ENCODE assay signal across 8 cellular contexts in the genomic region with DNA sequence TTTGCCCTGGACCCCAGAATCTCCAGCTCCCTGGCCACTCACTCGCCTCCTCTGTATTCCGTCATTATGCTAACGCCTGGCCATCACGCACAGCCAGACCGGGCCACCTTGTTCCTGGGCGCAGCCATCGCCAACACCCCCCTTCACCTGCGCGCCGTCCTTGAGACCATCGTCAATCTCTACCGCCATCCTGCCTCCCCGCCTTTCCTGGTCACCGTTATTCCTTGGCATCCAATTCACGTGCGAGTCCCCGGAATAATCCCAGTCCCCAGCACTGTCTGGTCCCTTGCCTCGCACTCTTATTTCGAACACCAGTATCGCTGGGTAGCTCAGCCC.
DNase-seq lines count a peak whose midpoint lies in the region; ATAC-seq lines count a peak whose summit lies in the region.

No MANE protein-coding gene starts in this region.

- H3K9me3 ChIP-seq in BLaER1 treated with 17β-estradiol and CSF1 and Interleukin-3, amounts not matched to agents 10 nM and 100 nM (replicated peaks in 1 of 11): no peaks in the 10 kb centered on the region
- H3K9me3 ChIP-seq in adipocyte (ENCODE audit: control insufficient read depth, low read length): no peaks in the 10 kb centered on the region
- H3K9me3 ChIP-seq in iPS-18c (ENCODE audit: control insufficient read depth, insufficient read depth, low read length): no peaks in the 10 kb centered on the region

- H4K20me1 ChIP-seq in BLaER1 treated with 17β-estradiol and CSF1 and Interleukin-3, amounts not matched to agents 10 nM and 100 nM: peaks cover 0 to 34% (median 2%) of the 10 kb centered on the region in 11 experiments; a peak in 8 of 22 replicates

- peaks cover 18 to 37% (median 27%) of the 10 kb centered on the region in 11 experiments for H3K36me3 ChIP-seq in BLaER1 treated with 17β-estradiol and CSF1 and Interleukin-3, amounts not matched to agents 10 nM and 100 nM
- peaks cover 12% of the 10 kb centered on the region for H3K36me3 ChIP-seq in adipocyte (ENCODE audit: control insufficient read depth, insufficient read depth, low read length, severe bottlenecking)

- ATAC-seq in HG02973 (IDR thresholded peaks at IDR 0.05; ENCODE audit: unreplicated experiment) (peak; percentile 11), HG02610 (IDR thresholded peaks at IDR 0.05; ENCODE audit: unreplicated experiment) (no peak)
- ATAC-seq in stimulated activated memory B cell treated with anti-CD40 and anti-IgM and Interleukin-4, amounts not matched to agents 10 μg/mL and 1 μg/mL and 100 μg/mL, for 72 hours: no peak

- H3K4me3 Mint-ChIP-seq in stimulated activated memory B cell treated with anti-CD40 and anti-IgM and Interleukin-4, amounts not matched to agents 10 μg/mL and 1 μg/mL and 100 μg/mL, for 72 hours: peak overlapping the region; percentile 99

- H3K4me2 ChIP-seq in BLaER1 treated with 17β-estradiol and CSF1 and Interleukin-3, amounts not matched to agents 10 nM and 100 nM: peak overlapping the region; percentile 83 to 99 (median 97)

- no peaks in the 10 kb centered on the region for H3K27me3 ChIP-seq in BLaER1 treated with 17β-estradiol and CSF1 and Interleukin-3, amounts not matched to agents 10 nM and 100 nM
- H3K27me3 ChIP-seq in adipocyte (replicated peaks; ENCODE audit: control insufficient read depth, insufficient read depth, low read length): no peaks in the 10 kb centered on the region

- no peaks in the 10 kb centered on the region for H3K27me3 Mint-ChIP-seq in stimulated activated memory B cell treated with anti-CD40 and anti-IgM and Interleukin-4, amounts not matched to agents 10 μg/mL and 1 μg/mL and 100 μg/mL, for 72 hours

- peak overlapping the region; percentile 81 to 98 (median 92) for H3K4me3 ChIP-seq in BLaER1 treated with 17β-estradiol and CSF1 and Interleukin-3, amounts not matched to agents 10 nM and 100 nM
- H3K4me3 ChIP-seq in adipocyte (ENCODE audit: low read length) (peak overlapping the region; percentile 88), iPS-18c (ENCODE audit: insufficient read depth, low read depth, low read length) (peak overlapping the region; percentile 72)

- peaks cover 30% of the 10 kb centered on the region for H3K4me1 Mint-ChIP-seq in stimulated activated memory B cell treated with anti-CD40 and anti-IgM and Interleukin-4, amounts not matched to agents 10 μg/mL and 1 μg/mL and 100 μg/mL, for 72 hours

- peak overlapping the region; percentile 80 to 90 (median 87) for H3K9ac ChIP-seq in BLaER1 treated with 17β-estradiol and CSF1 and Interleukin-3, amounts not matched to agents 10 nM and 100 nM
- peak overlapping the region; percentile 92 for H3K9ac ChIP-seq in adipocyte (ENCODE audit: low read length)

- H3K4me1 ChIP-seq in BLaER1 treated with 17β-estradiol and CSF1 and Interleukin-3, amounts not matched to agents 10 nM and 100 nM: peaks cover 20 to 46% (median 29%) of the 10 kb centered on the region in 10 experiments
- H3K4me1 ChIP-seq in adipocyte (ENCODE audit: control insufficient read depth, insufficient read depth, low read length): peaks cover 26% of the 10 kb centered on the region

- DNase-seq in adipocyte (ENCODE audit: low read depth) (peak; percentile 47), T1000 (lab: John Stamatoyannopoulos, UW) (no peak)
- DNase-seq in activated CD8-positive, alpha-beta memory T cell treated with anti-CD3 and anti-CD28 coated beads, Interleukin-2, amount 50 U/mL, for 4 hours: no peak

- H3K27ac ChIP-seq in BLaER1 treated with 17β-estradiol and CSF1 and Interleukin-3, amounts not matched to agents 10 nM and 100 nM: peak overlapping the region; percentile 47 to 82 (median 77); a peak in 21 of 22 replicates

- peaks cover 8% of the 10 kb centered on the region for H3K36me3 Mint-ChIP-seq in stimulated activated memory B cell treated with anti-CD40 and anti-IgM and Interleukin-4, amounts not matched to agents 10 μg/mL and 1 μg/mL and 100 μg/mL, for 72 hours

- H3K9me3 Mint-ChIP-seq in stimulated activated memory B cell treated with anti-CD40 and anti-IgM and Interleukin-4, amounts not matched to agents 10 μg/mL and 1 μg/mL and 100 μg/mL, for 72 hours: no peaks in the 10 kb centered on the region

- H3K27ac Mint-ChIP-seq in stimulated activated memory B cell treated with anti-CD40 and anti-IgM and Interleukin-4, amounts not matched to agents 10 μg/mL and 1 μg/mL and 100 μg/mL, for 72 hours: peak overlapping the region; percentile 83
